In genomic region chr6:37777272-37777736, GRCh38 we compare ENCODE assay signal across 15 cellular contexts. TPM values are rescaled to one million over a fixed set of nuclear protein-coding genes. Genes with fewer than 3 reads are reported as not detected.
DNase-seq lines count a peak whose midpoint lies in the region; ATAC-seq and TF ChIP-seq lines count a peak whose summit lies in the region.
"Had no signal": no experiment of that assay in that cellular context is flagged by ENCODE, and none has a peak within 500 bp of the region (broad histone marks: within the 10 kb centered on the region; RNA-seq: fewer than 3 reads in every experiment).

No MANE protein-coding gene starts in this region.

- no peak for TF ChIP-seq CTCF in GM12864 (IDR thresholded peaks at IDR 0.05; ENCODE audit: low read depth, low read length, missing control alignments)
- TF ChIP-seq CTCF in GM23338 (conservative IDR thresholded peaks at IDR 0.05; ENCODE audit: low read depth in 2 of 2): no peak; a peak in 1 of 4 replicates
- TF ChIP-seq CTCF in gastroesophageal sphincter (IDR thresholded peaks at IDR 0.05): no peak

- no peaks in the 10 kb centered on the region for H3K36me3 Mint-ChIP-seq in GM23338 (ENCODE audit: low read depth)
- H3K36me3 Mint-ChIP-seq: T-cell had no signal

- no peak overlapping the region for H3K4me3 ChIP-seq in GM12864 (ENCODE audit: low read depth, low read length)
- peak overlapping the region; percentile 40 for H3K4me3 ChIP-seq in GM23338
- H3K4me3 ChIP-seq in mesenchymal stem cell (ENCODE audit: insufficient read depth in 1 of 2, low read depth in 1 of 2, low read length in 2 of 2): no peak overlapping the region
- no peak overlapping the region for H3K4me3 ChIP-seq in gastroesophageal sphincter
- H3K4me3 ChIP-seq: left ventricle myocardium inferior had no signal

- no peaks in the 10 kb centered on the region for H3K79me1 ChIP-seq in mesenchymal stem cell (replicated peaks; ENCODE audit: low read length, poor library complexity, severe bottlenecking)

- no peak overlapping the region for H2BK5ac ChIP-seq in mesenchymal stem cell (ENCODE audit: low read depth, low read length, poor library complexity, severe bottlenecking)

- H3K27ac ChIP-seq in GM23338 (ENCODE audit: low read depth) (no peak overlapping the region), mesenchymal stem cell (ENCODE audit: low read length, poor library complexity, severe bottlenecking) (no peak overlapping the region), gastroesophageal sphincter (no peak overlapping the region), caudate nucleus (ENCODE audit: low read depth, low read length) (no peak overlapping the region)
- H3K27ac ChIP-seq: left ventricle myocardium inferior had no signal

- H3K27me3 ChIP-seq in GM23338 (ENCODE audit: insufficient read depth): peaks cover 48% of the 10 kb centered on the region
- peaks cover 0 to 23% of the 10 kb centered on the region in 2 experiments for H3K27me3 ChIP-seq in mesenchymal stem cell (ENCODE audit: control insufficient read depth in 1 of 2, insufficient read depth in 1 of 2, low read length in 2 of 2)
- H3K27me3 ChIP-seq in gastroesophageal sphincter: no peaks in the 10 kb centered on the region

- H3K27ac Mint-ChIP-seq in GM23338: no peak overlapping the region
- H3K27ac Mint-ChIP-seq: activated T-cell treated with anti-CD3 and anti-CD28 coated beads, Interleukin-2, amount 50 U/mL, for 72 hours; effector memory CD8-positive, alpha-beta T cell; T-cell had no signal

- H4K20me1 ChIP-seq in GM23338 (replicated peaks; ENCODE audit: insufficient read depth): no peaks in the 10 kb centered on the region

- no peak for TF ChIP-seq POLR2A in gastroesophageal sphincter (IDR thresholded peaks at IDR 0.05)

- H2BK120ac ChIP-seq in mesenchymal stem cell (ENCODE audit: low read depth, low read length): no peak overlapping the region

- peak overlapping the region; percentile 72 for H3K4me2 ChIP-seq in GM23338
- H3K4me2 ChIP-seq in mesenchymal stem cell (ENCODE audit: low read length, poor library complexity, severe bottlenecking): peak overlapping the region; percentile 0

- no peak overlapping the region for H2AK5ac ChIP-seq in mesenchymal stem cell (ENCODE audit: low read length, severe bottlenecking)

- no peak for TF ChIP-seq EP300 in gastroesophageal sphincter (IDR thresholded peaks at IDR 0.05)

- H3K9me3 ChIP-seq in mesenchymal stem cell (ENCODE audit: control insufficient read depth, low read length) (peaks cover 3% of the 10 kb centered on the region), gastroesophageal sphincter (no peaks in the 10 kb centered on the region)

- H3K23ac ChIP-seq in mesenchymal stem cell (ENCODE audit: low read length in 2 of 2): no peak overlapping the region

- H3K36me3 ChIP-seq in GM23338 (ENCODE audit: insufficient read depth): no peaks in the 10 kb centered on the region
- no peaks in the 10 kb centered on the region for H3K36me3 ChIP-seq in mesenchymal stem cell (ENCODE audit: control insufficient read depth in 1 of 2, insufficient read depth in 2 of 2, low read depth in 1 of 2, low read length in 2 of 2)
- H3K36me3 ChIP-seq in gastroesophageal sphincter: no peaks in the 10 kb centered on the region
- H3K36me3 ChIP-seq: left ventricle myocardium inferior had no signal

- no peaks in the 10 kb centered on the region for H3K79me2 ChIP-seq in GM23338 (replicated peaks; ENCODE audit: insufficient read depth)

- H2BK15ac ChIP-seq in mesenchymal stem cell (ENCODE audit: low read depth, poor library complexity, severe bottlenecking): no peak overlapping the region

- H2AFZ ChIP-seq in GM23338 (peak overlapping the region; percentile 91), mesenchymal stem cell (ENCODE audit: low read depth, low read length) (no peak overlapping the region)

- no peak overlapping the region for H2BK12ac ChIP-seq in mesenchymal stem cell (ENCODE audit: low read length in 2 of 2)

- no peaks in the 10 kb centered on the region for H3K9me2 ChIP-seq in GM23338 (ENCODE audit: insufficient read depth)

- no peak overlapping the region for H3K18ac ChIP-seq in mesenchymal stem cell (ENCODE audit: low read depth in 1 of 2, low read length in 2 of 2)

- peaks cover 42% of the 10 kb centered on the region for H3K4me1 Mint-ChIP-seq in GM23338
- H3K4me1 Mint-ChIP-seq: T-cell had no signal

- DNase-seq in GM12864 (ENCODE audit: low read depth) (peak; percentile 38), GM23338 (ENCODE audit: low spot score) (peak; percentile 62), NCI-H69 (lab: John Stamatoyannopoulos, UW) (peak; percentile 58), mesenchymal stem cell (no peak), medulla oblongata (ENCODE audit: extremely low spot score) (no peak), H4 (ENCODE audit: low spot score) (no peak), caudate nucleus (lab: John Stamatoyannopoulos, UW) (no peak)
- DNase-seq: activated CD4-positive, alpha-beta T cell treated with anti-CD3 and anti-CD28 coated beads for 4 hours; activated T-cell treated with anti-CD3 and anti-CD28 coated beads, Interleukin-2, amount 50 U/mL, for 72 hours; effector memory CD8-positive, alpha-beta T cell; left ventricle myocardium inferior; NCI-H1105 treated with DMSO at 0.1 percent for 48 hours; nucleus accumbens; T-cell had no signal

- H4K8ac ChIP-seq in mesenchymal stem cell (ENCODE audit: low read length): no peak overlapping the region

- H4K91ac ChIP-seq in mesenchymal stem cell (ENCODE audit: low read length): no peak overlapping the region

- H3K4ac ChIP-seq in mesenchymal stem cell (ENCODE audit: low read depth in 1 of 2, low read length in 2 of 2): no peak overlapping the region

- peaks cover 11% of the 10 kb centered on the region; the same call in 2 of the 3 replicates for H3K9me3 Mint-ChIP-seq in GM23338

- H3F3A ChIP-seq in GM23338 (replicated peaks; ENCODE audit: low read depth): 0 out of 2 replicates have a peak, but pooled peaks cover 2% of the 10 kb centered on the region

- H3K4me1 ChIP-seq in GM23338 (ENCODE audit: insufficient read depth): peaks cover 41% of the 10 kb centered on the region
- peaks cover 33% of the 10 kb centered on the region for H3K4me1 ChIP-seq in mesenchymal stem cell (ENCODE audit: control insufficient read depth, insufficient read depth, low read depth, low read length)
- H3K4me1 ChIP-seq in gastroesophageal sphincter: no peaks in the 10 kb centered on the region
- H3K4me1 ChIP-seq: left ventricle myocardium inferior had no signal

- H3K9ac ChIP-seq in mesenchymal stem cell (ENCODE audit: low read length): no peak overlapping the region

- no peak overlapping the region for H3K14ac ChIP-seq in mesenchymal stem cell (ENCODE audit: low read length in 2 of 2)

- WGBS in mesenchymal stem cell: 32% methylated on average over 9 of the region's 9 CpGs
- 77% methylated on average over 3 of the region's 9 CpGs; no CpG with 5 or more reads in 1 of the 2 donors for WGBS in gastroesophageal sphincter (ENCODE audit: low coverage in 1 of 2), 2 donors

- ATAC-seq in GM23338 (peak; percentile 85), gastroesophageal sphincter (no peak)
- ATAC-seq: activated T-cell treated with anti-CD3 and anti-CD28 coated beads, Interleukin-2, amount 50 U/mL, for 72 hours; effector memory CD8-positive, alpha-beta T cell; T-cell had no signal

- H3K4me3 Mint-ChIP-seq in GM23338: peak overlapping the region; percentile 9
- H3K4me3 Mint-ChIP-seq: activated T-cell treated with anti-CD3 and anti-CD28 coated beads, Interleukin-2, amount 50 U/mL, for 72 hours; effector memory CD8-positive, alpha-beta T cell; T-cell had no signal

- H3K27me3 Mint-ChIP-seq in GM23338 (ENCODE audit: insufficient read depth, low read depth, poor library complexity): peaks cover 50% of the 10 kb centered on the region

TF ChIP-seq in GM23338, 12 proteins besides CTCF, POLR2A, EP300 and RAD21 (continues in another document):
- no peak for TF ChIP-seq ZNF331 (CRISPR knock-in tag; IDR thresholded peaks at IDR 0.05; ENCODE audit: low read depth)
- no peak for TF ChIP-seq JUNB (IDR thresholded peaks at IDR 0.05; ENCODE audit: unreplicated experiment)
- TF ChIP-seq REST (IDR thresholded peaks at IDR 0.05; ENCODE audit: unreplicated experiment): no peak
- no peak for TF ChIP-seq EZH2 (IDR thresholded peaks at IDR 0.05; ENCODE audit: low read depth, unreplicated experiment)

RNA-seq across cellular contexts. Expression of gene ZFAND3, which starts 42.2 kb away (rescaled TPM):
- 28.2 and 31.8 TPM in 2 replicates for total RNA-seq in GM23338 (2014; rRNA removed; shearing (Covaris generic))
- polyA plus RNA-seq in GM23338 (2016; fragmentation: Nextera tagmentation; extraction: Ambion mirVana): 14.2 and 16.9 TPM in 2 replicates
- polyA plus RNA-seq in mesenchymal stem cell (2013, experiment 1 of 2): 84.2 TPM
- polyA plus RNA-seq in mesenchymal stem cell (2013, experiment 2 of 2): 86.1 TPM
- 10 to 100 TPM; 46.3 to 73.6 (median 49.3) TPM for total RNA-seq in gastroesophageal sphincter
- 7.4 and 9.2 TPM in 2 replicates for total RNA-seq in H4 (2014; rRNA removed; shearing (Covaris generic))

Comparison
In these comparisons a context has a peak if more than half of its experiments do, and no peak if none do; other contexts are left out.
1. DNase-seq: peak in GM12864 (single experiment), GM23338 (single experiment) and NCI-H69 (single experiment); none in mesenchymal stem cell (single experiment), medulla oblongata (single experiment), H4 (single experiment) and caudate nucleus (0 of 61).